12 cellular contexts compared by ENCODE assay signal in genomic region chr4:168942985-168943384, GRCh38.
A peak's percentile ranks its signal among the peaks of the same experiment; 100 is the strongest.
DNase-seq lines count a peak whose midpoint lies in the region; ATAC-seq, FAIRE-seq and TF ChIP-seq lines count a peak whose summit lies in the region.
"Had no signal": no experiment of that assay in that cellular context is flagged by ENCODE, and none has a peak within 500 bp of the region (broad histone marks: within the 10 kb centered on the region; RNA-seq: fewer than 3 reads in every experiment).

No MANE protein-coding gene starts in this region.

- CTCF ChIA-PET in RWPE1 (lab: Yijun Ruan, JAX), result interaction anchor here (0.6 to 0.7 kb wide), 3 partner anchors 67 to 717 kb away, joined by 3 to 4 read pairs (median 3); no protein-coding TSS in a partner anchor

- peak; percentile 24; the same call in 1 of the 2 replicates for TF ChIP-seq CTCF in RWPE1 (conservative IDR thresholded peaks at IDR 0.05; ENCODE audit: low read depth)
- no peak for TF ChIP-seq CTCF in kidney (IDR thresholded peaks at IDR 0.05; ENCODE audit: borderline replicate concordance, extremely low read depth, insufficient read depth)

- intact Hi-C loops in kidney (cut with DNase I), result no loop called here

- FAIRE-seq in GM18507 (lab: Jason Lieb, UNC) (peak; percentile 26), kidney (lab: Jason Lieb, UNC) (no peak)

- no peaks in the 10 kb centered on the region for H3K4me1 ChIP-seq in kidney (ENCODE audit: control insufficient read depth in 1 of 2, insufficient read depth in 1 of 2, low read depth in 1 of 2, low read length in 2 of 2)

- no peak for ATAC-seq in HG03108 (IDR thresholded peaks at IDR 0.05; ENCODE audit: unreplicated experiment)
- no peak for ATAC-seq in HG03045 (IDR thresholded peaks at IDR 0.05; ENCODE audit: unreplicated experiment)

- no peak overlapping the region for H3K4me3 ChIP-seq in kidney (ENCODE audit: low read length in 2 of 2)
- H3K4me3 ChIP-seq: lung had no signal

- H3K27ac ChIP-seq in RWPE1 (no peak overlapping the region), kidney (ENCODE audit: low read depth in 2 of 2, low read length in 2 of 2) (no peak overlapping the region)

- no peaks in the 10 kb centered on the region for H3K36me3 ChIP-seq in kidney (ENCODE audit: control insufficient read depth in 1 of 2, insufficient read depth in 2 of 2, low read length in 2 of 2)

- no peak overlapping the region for H3K9ac ChIP-seq in kidney (ENCODE audit: low read length in 2 of 2)

- H3K9me3 ChIP-seq in kidney (ENCODE audit: control insufficient read depth in 1 of 2, low read length in 2 of 2), result no peaks in the 10 kb centered on the region

- DNase-seq in AG20443 (ENCODE audit: low spot score) (peak; percentile 9), GM18507 (ENCODE audit: extremely low spot score, insufficient read length, low read depth) (no peak), RWPE1 (ENCODE audit: low spot score) (no peak), iPS-NIHi7 (ENCODE audit: extremely low spot score) (peak; percentile 64), NCI-H2227 (lab: John Stamatoyannopoulos, UW; ENCODE audit: unreplicated experiment) (no peak), kidney (no peak)
- DNase-seq: activated CD4-positive, alpha-beta T cell treated with anti-CD3 and anti-CD28 coated beads for 4 hours; NCI-H146; stimulated activated CD4-positive, alpha-beta T cell treated with anti-CD3 and anti-CD28 coated beads, Interleukin-4, amount 100 ng/mL, for 4 hours had no signal

- POLR2A ChIA-PET in RWPE1 (lab: Yijun Ruan, JAX; ENCODE audit: low non-redundant PET), result no interaction called here

Comparison
In these comparisons a context has a peak if more than half of its experiments do, and no peak if none do; other contexts are left out.
1. DNase-seq: peak in AG20443 (single experiment) and iPS-NIHi7 (single experiment); none in GM18507 (single experiment), RWPE1 (single experiment), NCI-H2227 (single experiment) and kidney (single experiment).